ENCODE assay signal across 1 cellular context in genomic region chr11:117976445-117976844, GRCh38.
TF ChIP-seq lines count a peak whose summit lies in the region.

No MANE protein-coding gene starts in this region.

TF ChIP-seq in K562, 482 proteins besides CTCF, POLR2A, EP300 and RAD21 (continued from another document):
- TF ChIP-seq CHAMP1 (IDR thresholded peaks at IDR 0.05) (no peak), ZNF407 (IDR thresholded peaks at IDR 0.05; ENCODE audit: low read depth) (no peak), TCF3 (CRISPR knock-in tag; IDR thresholded peaks at IDR 0.05) (peak; percentile 57; the same call in 1 of the 2 replicates)
TF ChIP-seq in K562: peak in this region for 18.
